ENCODE assay signal across 8 cellular contexts in the genomic region with DNA sequence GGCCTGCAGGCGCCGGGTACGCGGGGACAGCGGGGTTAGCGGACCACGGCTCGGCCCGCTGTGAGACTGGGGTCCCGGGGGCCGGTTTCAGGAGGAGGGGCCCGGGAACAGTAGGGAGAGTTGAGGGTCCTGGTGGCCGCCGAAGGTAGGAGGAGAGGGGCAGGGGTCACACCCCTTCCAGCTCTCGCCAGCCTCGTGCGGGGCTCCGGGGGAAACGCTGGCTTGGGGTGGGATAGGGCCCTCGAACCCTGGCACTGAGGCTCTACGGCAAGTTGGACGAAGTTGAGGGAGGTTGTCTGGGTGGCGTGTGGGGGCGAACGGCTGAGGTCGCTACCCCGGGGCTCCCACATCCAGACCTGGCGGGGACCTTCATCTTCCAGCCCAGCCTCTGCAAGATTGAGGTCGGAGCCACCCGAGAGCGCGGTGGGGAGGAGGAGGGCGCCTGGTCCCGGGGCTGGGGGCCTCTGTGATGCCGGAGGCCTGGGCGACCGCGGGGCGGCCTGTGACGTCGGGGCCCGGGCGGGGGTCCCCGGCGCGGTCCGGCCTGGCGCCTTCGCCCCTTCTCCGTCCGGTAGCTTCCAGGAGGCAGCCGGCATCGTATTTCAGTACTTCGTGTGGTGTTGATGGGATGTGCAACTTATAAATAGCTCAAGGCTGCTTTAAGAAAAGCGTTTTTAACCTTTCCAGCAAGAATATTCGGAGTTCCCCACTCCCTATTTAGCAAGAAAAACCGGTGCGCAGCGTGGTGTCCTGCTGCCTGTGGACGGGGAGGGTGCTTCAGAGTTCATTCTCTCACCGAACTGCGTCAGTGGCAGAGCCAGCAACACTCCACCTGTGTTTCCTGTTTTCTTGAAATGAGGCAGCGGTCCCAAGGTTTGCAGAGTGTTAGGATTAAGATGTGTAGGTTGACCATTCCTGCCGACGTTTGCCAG. TPM values are rescaled to one million over a fixed set of nuclear protein-coding genes. Genes with fewer than 3 reads are reported as not detected.
A peak's percentile ranks its signal among the peaks of the same experiment; 100 is the strongest.
DNase-seq lines count a peak whose midpoint lies in the region; ATAC-seq and TF ChIP-seq lines count a peak whose summit lies in the region.

No MANE protein-coding gene starts in this region.

- H3K9ac ChIP-seq in BLaER1 (peak overlapping the region; percentile 80), OCI-LY1 (ENCODE audit: low read length) (peak overlapping the region; percentile 72)

- peak overlapping the region; percentile 49; the same call in 1 of the 2 replicates for H3K27ac ChIP-seq in BLaER1
- no peak overlapping the region for H3K27ac ChIP-seq in OCI-LY1 (ENCODE audit: low read depth, low read length, poor library complexity, severe bottlenecking)
- peak overlapping the region; percentile 53 to 94 (median 84) for H3K27ac ChIP-seq in heart right ventricle
- peak overlapping the region; percentile 84 for H3K27ac ChIP-seq in psoas muscle

- TF ChIP-seq CTCF in OCI-LY1 (IDR thresholded peaks at IDR 0.05; ENCODE audit: low read length) (no peak), heart right ventricle (IDR thresholded peaks at IDR 0.05) (no peak), psoas muscle (IDR thresholded peaks at IDR 0.05) (no peak)

- peak; percentile 35 for DNase-seq in activated naive CD4-positive, alpha-beta T cell treated with anti-CD3 and anti-CD28 coated beads, Interleukin-2, amount 50 U/mL, for 16 hours
- DNase-seq in heart right ventricle (peak; percentile 17 to 32), psoas muscle (peak; percentile 19 to 51), NCI-H128 (lab: John Stamatoyannopoulos, UW; ENCODE audit: unreplicated experiment) (no peak), NOMO-1 treated with DMSO at 0.1 percent for 48 hours (lab: John Stamatoyannopoulos, UW; ENCODE audit: unreplicated experiment) (no peak)

- WGBS in heart right ventricle, 2 donors = 1% methylated on average over 65 of the region's 65 CpGs
- 3 to 4% (median 4%) methylated on average over 54 to 65 of the region's 65 CpGs for WGBS in psoas muscle, 3 donors

- H3K4me1 ChIP-seq in BLaER1 = peaks cover 22% of the 10 kb centered on the region
- peaks cover 16% of the 10 kb centered on the region for H3K4me1 ChIP-seq in OCI-LY1 (ENCODE audit: insufficient read depth, low read length, severe bottlenecking)
- peaks cover 0 to 33% (median 11%) of the 10 kb centered on the region in 9 donors for H3K4me1 ChIP-seq in heart right ventricle
- H3K4me1 ChIP-seq in psoas muscle = no peaks in the 10 kb centered on the region

- no peak overlapping the region for H2AFZ ChIP-seq in OCI-LY1 (ENCODE audit: low read length)

- H3K27me3 ChIP-seq in BLaER1 (peaks cover 27% of the 10 kb centered on the region), OCI-LY1 (ENCODE audit: insufficient read depth, low read length) (peaks cover 3% of the 10 kb centered on the region; the same call in 1 of the 2 replicates), heart right ventricle (peaks cover 0 to 30% (median 0%) of the 10 kb centered on the region in 7 donors), psoas muscle (ENCODE audit: insufficient read depth in 3 of 3, low read length in 2 of 3) (no peaks in the 10 kb centered on the region)

- H3F3A ChIP-seq in OCI-LY1 (ENCODE audit: insufficient read depth, low read length) = no peaks in the 10 kb centered on the region

- H3K9me2 ChIP-seq in OCI-LY1 (ENCODE audit: low read depth, low read length) = no peaks in the 10 kb centered on the region

- H3K79me2 ChIP-seq in OCI-LY1 (ENCODE audit: insufficient read depth, low read length) = no peaks in the 10 kb centered on the region

- intact Hi-C loops in heart right ventricle (cut with DNase I) = loop anchor here in 9 of 10 donors (1.0 to 10.0 kb wide), 13 partner anchors 32 to 216 kb away; partner anchors contain the start of genes PRXL2C (in 3 of the 9), ZNF367 (in 3 of the 9), CDC14B (in 1 of the 9) and SLC35D2 (in 1 of the 9)
- intact Hi-C loops in psoas muscle (cut with DNase I) = no loop called here

- H4K20me1 ChIP-seq in BLaER1 (peaks cover 22% of the 10 kb centered on the region), OCI-LY1 (ENCODE audit: insufficient read depth, low read length) (no peaks in the 10 kb centered on the region)

- H3K36me3 ChIP-seq in BLaER1 (no peaks in the 10 kb centered on the region), OCI-LY1 (ENCODE audit: insufficient read depth, low read length) (no peaks in the 10 kb centered on the region), heart right ventricle (no peaks in the 10 kb centered on the region), psoas muscle (ENCODE audit: insufficient read depth in 1 of 2, low read depth in 1 of 2) (no peaks in the 10 kb centered on the region)

- peak; percentile 19 for ATAC-seq in GM21528 (IDR thresholded peaks at IDR 0.05; ENCODE audit: low FRiP score, unreplicated experiment)
- peak in 1 of 8 donors; percentile 10 for ATAC-seq in heart right ventricle
- ATAC-seq in psoas muscle = no peak

- H3K9me3 ChIP-seq in BLaER1 = no peaks in the 10 kb centered on the region
- no peaks in the 10 kb centered on the region for H3K9me3 ChIP-seq in OCI-LY1 (ENCODE audit: low read length)
- no peaks in the 10 kb centered on the region for H3K9me3 ChIP-seq in heart right ventricle
- H3K9me3 ChIP-seq in psoas muscle = no peaks in the 10 kb centered on the region

- H3K4me3 ChIP-seq in BLaER1 (peak overlapping the region; percentile 89), OCI-LY1 (ENCODE audit: low read depth, low read length, poor library complexity, severe bottlenecking) (peak overlapping the region; percentile 80), heart right ventricle (peak overlapping the region; percentile 68 to 97 (median 84)), psoas muscle (peak overlapping the region; percentile 90)

- H3K4me2 ChIP-seq in BLaER1 (peak overlapping the region; percentile 100), OCI-LY1 (ENCODE audit: low read length) (peak overlapping the region; percentile 70)

RNA-seq across cellular contexts. Expression of gene HABP4, which starts 0.9 kb away (rescaled TPM):
- total RNA-seq in heart right ventricle = 10 to 100 TPM; 20.8 to 30.4 (median 25.9) TPM
- polyA plus RNA-seq in heart right ventricle = 10 to 100 TPM; 21.2 to 25.1 TPM
- total RNA-seq in psoas muscle = 10 to 100 TPM in 2 of 4 donors, 1 to 10 TPM in 2; 6.4 to 14.4 (median 10.0) TPM
- polyA plus RNA-seq in psoas muscle = 10 to 100 TPM in 1 of 3 donors, 1 to 10 TPM in 2; 8.7 to 13.6 (median 9.3) TPM

RNA-seq across cellular contexts. Expression of gene ZNF367, which starts 32.7 kb away (rescaled TPM):
- 1 to 10 TPM; 2.4 to 6.4 (median 4.0) TPM for total RNA-seq in heart right ventricle
- 1 to 10 TPM; 1.2 to 2.9 TPM for polyA plus RNA-seq in heart right ventricle
- 1 to 10 TPM in 2 of 4 donors, under 1 TPM in 2; 0.69 to 1.9 (median 1.2) TPM for total RNA-seq in psoas muscle
- polyA plus RNA-seq in psoas muscle = 1 to 10 TPM; 1.0 to 3.3 (median 1.7) TPM

Comparison
In these comparisons a context has a peak if more than half of its experiments do, and no peak if none do; other contexts are left out.
1. DNase-seq: peak in activated naive CD4-positive, alpha-beta T cell treated with anti-CD3 and anti-CD28 coated beads, Interleukin-2, amount 50 U/mL, for 16 hours (single experiment), heart right ventricle (2 of 2) and psoas muscle (2 of 2); none in NCI-H128 (single experiment) and NOMO-1 treated with DMSO at 0.1 percent for 48 hours (single experiment).
2. intact Hi-C loops: an anchor here in heart right ventricle (1.0 to 10.0 kb wide); none called in psoas muscle.
3. Peak in every context shown above with its lines, with median percentiles within 50 percentile points of each other: H3K4me3 ChIP-seq.